20 cellular contexts compared by ENCODE assay signal in the genomic region with DNA sequence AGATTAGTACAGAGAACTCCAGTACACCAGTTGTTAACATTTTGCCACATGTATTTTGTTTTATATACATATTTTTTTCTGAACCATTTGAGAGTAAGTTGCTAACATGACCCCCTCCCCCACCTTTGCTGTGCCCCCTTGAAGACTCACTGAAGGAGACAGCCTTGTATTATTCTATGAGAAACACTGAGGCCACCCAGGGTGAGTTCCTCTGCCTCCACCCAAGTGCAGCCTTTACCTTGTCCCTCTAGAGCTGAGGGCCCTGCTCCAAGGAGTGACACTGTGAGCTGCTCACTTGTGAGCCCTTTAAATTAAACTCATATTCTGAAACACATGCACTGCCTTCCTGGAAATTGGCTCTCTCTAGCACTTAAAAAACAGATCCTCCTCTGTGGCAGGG. TPM values are rescaled to one million over a fixed set of nuclear protein-coding genes. Genes with fewer than 3 reads are reported as not detected.
"Had no signal": no experiment of that assay in that cellular context is flagged by ENCODE, and none has a peak within 500 bp of the region (broad histone marks: within the 10 kb centered on the region; RNA-seq: fewer than 3 reads in every experiment).

No MANE protein-coding gene starts in this region.

- H3K4me3 Mint-ChIP-seq: activated naive CD8-positive, alpha-beta T cell treated with anti-CD3 and anti-CD28 coated beads for 36 hours; effector memory CD8-positive, alpha-beta T cell; nephron had no signal

- H3K27me3 ChIP-seq: colonic mucosa, dorsolateral prefrontal cortex, esophagus muscularis mucosa, hepatocyte had no signal

- H3K27me3 Mint-ChIP-seq: effector memory CD8-positive, alpha-beta T cell had no signal

- H3K4me3 ChIP-seq: colonic mucosa, dorsolateral prefrontal cortex, esophagus muscularis mucosa, hepatocyte, left ventricle myocardium inferior, sigmoid colon had no signal

- H2AFZ ChIP-seq: hepatocyte had no signal

- ATAC-seq: effector memory CD8-positive, alpha-beta T cell had no signal

- H3K4me2 ChIP-seq: hepatocyte had no signal

- H3K9me3 ChIP-seq: colonic mucosa, esophagus muscularis mucosa, left ventricle myocardium inferior, sigmoid colon had no signal

- H3K9me3 Mint-ChIP-seq: activated naive CD8-positive, alpha-beta T cell treated with anti-CD3 and anti-CD28 coated beads for 36 hours; activated T-helper 2 cell treated with anti-CD3 and anti-CD28 coated beads, Interferon-gamma antibody, Interleukin-2, Interleukin-4, amounts not matched to agents 10 μg/mL and 5 μg/mL and 100 μg/mL, durations not matched to agents 14 hours and 24 hours and 36 hours had no signal

- H3K27ac Mint-ChIP-seq: activated naive CD8-positive, alpha-beta T cell treated with anti-CD3 and anti-CD28 coated beads for 36 hours; activated T-helper 2 cell treated with anti-CD3 and anti-CD28 coated beads, Interferon-gamma antibody, Interleukin-2, Interleukin-4, amounts not matched to agents 10 μg/mL and 5 μg/mL and 100 μg/mL, durations not matched to agents 14 hours and 24 hours and 36 hours; effector memory CD8-positive, alpha-beta T cell had no signal

- H3K4me1 ChIP-seq: colonic mucosa, esophagus muscularis mucosa, left ventricle myocardium inferior, sigmoid colon had no signal

- H3K36me3 ChIP-seq: colonic mucosa, esophagus muscularis mucosa, left ventricle myocardium inferior, sigmoid colon, WERI-Rb-1 had no signal

- H3K27ac ChIP-seq: colonic mucosa, dorsolateral prefrontal cortex, esophagus muscularis mucosa, hepatocyte, left ventricle myocardium inferior, sigmoid colon, WERI-Rb-1 had no signal

- H3K4me1 Mint-ChIP-seq: nephron had no signal

- DNase-seq: activated naive CD4-positive, alpha-beta T cell; activated naive CD8-positive, alpha-beta T cell treated with anti-CD3 and anti-CD28 coated beads for 36 hours; activated T-cell treated with anti-CD3 and anti-CD28 coated beads, Interleukin-2, amount 50 U/mL, for 1 hour; colonic mucosa; dorsolateral prefrontal cortex; effector memory CD8-positive, alpha-beta T cell; glutamatergic neuron; left ventricle myocardium inferior; mammary epithelial cell; posterior cingulate gyrus; sigmoid colon; stimulated activated CD4-positive, alpha-beta T cell treated with anti-CD3 and anti-CD28 coated beads, Interleukin-2, amount 100 ng/mL, for 48 hours; stimulated activated CD8-positive, alpha-beta memory T cell treated with anti-CD3 and anti-CD28 coated beads, Interleukin-4, amount 100 ng/mL, for 48 hours; stimulated activated naive CD4-positive, alpha-beta T cell; T-helper 1 cell; WERI-Rb-1 had no signal

RNA-seq across cellular contexts. Expression of gene KIT, which starts 21.1 kb away (rescaled TPM):
- polyA plus RNA-seq: mammary epithelial cell had no signal
